In the genomic region with DNA sequence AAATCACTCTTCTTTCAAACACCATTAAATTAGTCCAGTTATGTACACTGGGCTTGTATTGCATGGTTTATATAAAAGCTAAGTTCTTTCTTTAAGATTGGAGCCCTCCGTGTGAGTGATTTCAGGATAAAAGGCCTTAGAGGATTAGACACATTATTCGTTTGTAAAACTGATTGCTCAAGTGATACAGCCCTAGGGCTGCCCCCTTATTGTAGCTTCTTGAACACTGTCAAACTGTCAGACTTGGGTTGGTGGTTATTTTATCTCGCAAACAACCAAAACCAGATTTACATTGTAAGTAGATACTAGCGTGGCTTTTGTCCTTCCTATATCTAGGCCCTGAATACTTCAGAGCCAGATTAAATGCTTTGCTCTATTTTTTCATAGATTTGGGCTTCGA, we compare ENCODE assay signal across 13 cellular contexts.
DNase-seq lines count a peak whose midpoint lies in the region; ATAC-seq, FAIRE-seq and TF ChIP-seq lines count a peak whose summit lies in the region.
"Had no signal": no experiment of that assay in that cellular context is flagged by ENCODE, and none has a peak within 500 bp of the region (broad histone marks: within the 10 kb centered on the region; RNA-seq: fewer than 3 reads in every experiment).

No MANE protein-coding gene starts in this region.

- H3K27ac ChIP-seq in OCI-LY3 (ENCODE audit: low read length), result peak overlapping the region; percentile 86
- H3K27ac ChIP-seq in esophagus squamous epithelium, result peak overlapping the region in 3 of 4 donors; percentile 30 to 64 (median 56)
- H3K27ac ChIP-seq: upper lobe of right lung had no signal

- H3K9me3 ChIP-seq in OCI-LY3 (ENCODE audit: insufficient read depth, low read length) (no peaks in the 10 kb centered on the region), esophagus squamous epithelium (no peaks in the 10 kb centered on the region)
- H3K9me3 ChIP-seq: upper lobe of right lung had no signal

- ATAC-seq in activated CD8-positive, alpha-beta T cell treated with anti-CD3 and anti-CD28 coated beads for 36 hours, result peak; percentile 37
- ATAC-seq in activated CD8-positive, alpha-beta T cell treated with anti-CD3 and anti-CD28 coated beads, Interleukin-2, amount 10 ng/mL, durations not matched to agents 7 days and 5 days, result no peak
- ATAC-seq in stimulated activated naive B cell treated with anti-CD40 and anti-IgM and Interleukin-4, amounts not matched to agents 10 μg/mL and 1 μg/mL and 100 μg/mL, for 72 hours (replicated peaks), result no peak
- no peak for ATAC-seq in HG03520 (IDR thresholded peaks at IDR 0.05; ENCODE audit: unreplicated experiment)
- ATAC-seq: natural killer cell, upper lobe of right lung had no signal

- H3K36me3 ChIP-seq in OCI-LY3 (replicated peaks; ENCODE audit: low read depth, low read length) (peaks cover 3% of the 10 kb centered on the region), esophagus squamous epithelium (no peaks in the 10 kb centered on the region)
- H3K36me3 ChIP-seq: upper lobe of right lung had no signal

- CTCF ChIA-PET in activated CD8-positive, alpha-beta T cell treated with anti-CD3 and anti-CD28 coated beads for 36 hours (lab: Charles Lee), result interaction anchor here (0.7 to 1.5 kb wide), 3 partner anchors 12 to 254 kb away, joined by 3 read pairs; no protein-coding TSS in a partner anchor
- CTCF ChIA-PET in activated CD8-positive, alpha-beta T cell treated with anti-CD3 and anti-CD28 coated beads, Interleukin-2, amount 10 ng/mL, durations not matched to agents 7 days and 5 days (lab: Charles Lee), result interaction anchor here (3.7 kb wide), 1 partner anchor 254 kb away, joined by 11 read pairs; no protein-coding TSS in a partner anchor

- peak overlapping the region; percentile 84 for H3K4me2 ChIP-seq in OCI-LY3 (ENCODE audit: low read length)

- H4K20me1 ChIP-seq in OCI-LY3 (ENCODE audit: insufficient read depth, low read length), result no peaks in the 10 kb centered on the region

- H3K4me3 Mint-ChIP-seq in activated CD8-positive, alpha-beta T cell treated with anti-CD3 and anti-CD28 coated beads for 36 hours, result no peak overlapping the region
- H3K4me3 Mint-ChIP-seq in activated CD8-positive, alpha-beta T cell treated with anti-CD3 and anti-CD28 coated beads, Interleukin-2, amount 10 ng/mL, durations not matched to agents 7 days and 5 days, result no peak overlapping the region
- no peak overlapping the region for H3K4me3 Mint-ChIP-seq in stimulated activated naive B cell treated with anti-CD40 and anti-IgM and Interleukin-4, amounts not matched to agents 10 μg/mL and 1 μg/mL and 100 μg/mL, for 72 hours
- H3K4me3 Mint-ChIP-seq: natural killer cell had no signal

- no peak for TF ChIP-seq POLR2A in esophagus squamous epithelium (IDR thresholded peaks at IDR 0.05)

- 56 to 61% methylated on average over 5 of the region's 5 CpGs for WGBS in esophagus squamous epithelium, 2 donors

- intact Hi-C loops in activated CD8-positive, alpha-beta T cell treated with anti-CD3 and anti-CD28 coated beads for 36 hours (cut with micrococcal nuclease), result no loop called here
- intact Hi-C loops in esophagus squamous epithelium (cut with DNase I), result no loop called here

- H3K27me3 Mint-ChIP-seq in activated CD8-positive, alpha-beta T cell treated with anti-CD3 and anti-CD28 coated beads for 36 hours, result no peaks in the 10 kb centered on the region
- no peaks in the 10 kb centered on the region for H3K27me3 Mint-ChIP-seq in activated CD8-positive, alpha-beta T cell treated with anti-CD3 and anti-CD28 coated beads, Interleukin-2, amount 10 ng/mL, durations not matched to agents 7 days and 5 days (ENCODE audit: low read depth)
- no peaks in the 10 kb centered on the region for H3K27me3 Mint-ChIP-seq in stimulated activated naive B cell treated with anti-CD40 and anti-IgM and Interleukin-4, amounts not matched to agents 10 μg/mL and 1 μg/mL and 100 μg/mL, for 72 hours

- POLR2A ChIA-PET in activated CD8-positive, alpha-beta T cell treated with anti-CD3 and anti-CD28 coated beads for 36 hours (lab: Charles Lee), result interaction anchor here (0.8 to 1.8 kb wide), 4 partner anchors 12 to 254 kb away, joined by 3 to 6 read pairs (median 4); no protein-coding TSS in a partner anchor
- POLR2A ChIA-PET in activated CD8-positive, alpha-beta T cell treated with anti-CD3 and anti-CD28 coated beads, Interleukin-2, amount 10 ng/mL, durations not matched to agents 7 days and 5 days (lab: Charles Lee), result no interaction called here

- H3K27ac Mint-ChIP-seq in activated CD8-positive, alpha-beta T cell treated with anti-CD3 and anti-CD28 coated beads for 36 hours, result peak overlapping the region; percentile 40
- H3K27ac Mint-ChIP-seq in activated CD8-positive, alpha-beta T cell treated with anti-CD3 and anti-CD28 coated beads, Interleukin-2, amount 10 ng/mL, durations not matched to agents 7 days and 5 days, result no peak overlapping the region
- peak overlapping the region; percentile 92 for H3K27ac Mint-ChIP-seq in stimulated activated naive B cell treated with anti-CD40 and anti-IgM and Interleukin-4, amounts not matched to agents 10 μg/mL and 1 μg/mL and 100 μg/mL, for 72 hours
- H3K27ac Mint-ChIP-seq: natural killer cell had no signal

- H3K36me3 Mint-ChIP-seq in activated CD8-positive, alpha-beta T cell treated with anti-CD3 and anti-CD28 coated beads for 36 hours (ENCODE audit: low read depth), result peaks cover 6% of the 10 kb centered on the region
- H3K36me3 Mint-ChIP-seq in activated CD8-positive, alpha-beta T cell treated with anti-CD3 and anti-CD28 coated beads, Interleukin-2, amount 10 ng/mL, durations not matched to agents 7 days and 5 days (ENCODE audit: low read depth), result peaks cover 8% of the 10 kb centered on the region
- H3K36me3 Mint-ChIP-seq in stimulated activated naive B cell treated with anti-CD40 and anti-IgM and Interleukin-4, amounts not matched to agents 10 μg/mL and 1 μg/mL and 100 μg/mL, for 72 hours, result peaks cover 33 to 40% of the 10 kb centered on the region in 2 donors
- H3K36me3 Mint-ChIP-seq: natural killer cell had no signal

- peaks cover 97% of the 10 kb centered on the region for H3K79me2 ChIP-seq in OCI-LY3 (ENCODE audit: low read length)

- H3K27me3 ChIP-seq in OCI-LY3 (ENCODE audit: low read depth, low read length) (no peaks in the 10 kb centered on the region), esophagus squamous epithelium (no peaks in the 10 kb centered on the region)
- H3K27me3 ChIP-seq: upper lobe of right lung had no signal

- FAIRE-seq in HTR-8/SVneo (lab: Jason Lieb, UNC), result no peak
- FAIRE-seq: D721Med had no signal

- H3K4me1 ChIP-seq in OCI-LY3 (ENCODE audit: low read length) (peaks cover 97% of the 10 kb centered on the region), esophagus squamous epithelium (peaks cover 3 to 56% (median 11%) of the 10 kb centered on the region in 3 donors)

- DNase-seq in activated CD8-positive, alpha-beta T cell treated with anti-CD3 and anti-CD28 coated beads for 36 hours, result no peak
- no peak for DNase-seq in activated CD8-positive, alpha-beta T cell treated with anti-CD3 and anti-CD28 coated beads, Interleukin-2, amount 10 ng/mL, durations not matched to agents 7 days and 5 days
- DNase-seq in esophagus squamous epithelium (lab: John Stamatoyannopoulos, UW), result no peak
- no peak for DNase-seq in stimulated activated naive B cell treated with anti-CD40 and anti-IgM and Interleukin-4, amounts not matched to agents 10 μg/mL and 1 μg/mL and 100 μg/mL, for 72 hours
- DNase-seq in HTR-8/SVneo (ENCODE audit: insufficient read length, low spot score), result no peak
- no peak for DNase-seq in inferior parietal cortex (ENCODE audit: extremely low spot score)
- DNase-seq: natural killer cell, NCI-H1105, NCI-H526, upper lobe of right lung had no signal

- no peaks in the 10 kb centered on the region for H3K9me3 Mint-ChIP-seq in activated CD8-positive, alpha-beta T cell treated with anti-CD3 and anti-CD28 coated beads for 36 hours
- no peaks in the 10 kb centered on the region for H3K9me3 Mint-ChIP-seq in activated CD8-positive, alpha-beta T cell treated with anti-CD3 and anti-CD28 coated beads, Interleukin-2, amount 10 ng/mL, durations not matched to agents 7 days and 5 days (ENCODE audit: insufficient read depth)
- peaks cover 0 to 4% of the 10 kb centered on the region in 2 donors for H3K9me3 Mint-ChIP-seq in stimulated activated naive B cell treated with anti-CD40 and anti-IgM and Interleukin-4, amounts not matched to agents 10 μg/mL and 1 μg/mL and 100 μg/mL, for 72 hours
- H3K9me3 Mint-ChIP-seq: natural killer cell had no signal

- peak overlapping the region; percentile 15; the same call in 1 of the 2 replicates for H3K4me3 ChIP-seq in OCI-LY3 (ENCODE audit: low read length)
- no peak overlapping the region for H3K4me3 ChIP-seq in esophagus squamous epithelium
- H3K4me3 ChIP-seq: upper lobe of right lung had no signal

- no peak for TF ChIP-seq CTCF in activated CD8-positive, alpha-beta T cell treated with anti-CD3 and anti-CD28 coated beads for 36 hours (IDR thresholded peaks at IDR 0.05)
- TF ChIP-seq CTCF in OCI-LY3 (IDR thresholded peaks at IDR 0.05; ENCODE audit: low read depth, low read length) (no peak), esophagus squamous epithelium (IDR thresholded peaks at IDR 0.05) (no peak)

- no peak overlapping the region for H2AFZ ChIP-seq in OCI-LY3 (ENCODE audit: low read depth, low read length)

- peak overlapping the region; percentile 53 for H3K9ac ChIP-seq in OCI-LY3 (ENCODE audit: low read length)

- H3K4me1 Mint-ChIP-seq in activated CD8-positive, alpha-beta T cell treated with anti-CD3 and anti-CD28 coated beads for 36 hours (ENCODE audit: low read depth), result peaks cover 63% of the 10 kb centered on the region
- peaks cover 25% of the 10 kb centered on the region for H3K4me1 Mint-ChIP-seq in activated CD8-positive, alpha-beta T cell treated with anti-CD3 and anti-CD28 coated beads, Interleukin-2, amount 10 ng/mL, durations not matched to agents 7 days and 5 days (ENCODE audit: low read depth)
- peaks cover 44 to 68% of the 10 kb centered on the region in 2 donors for H3K4me1 Mint-ChIP-seq in stimulated activated naive B cell treated with anti-CD40 and anti-IgM and Interleukin-4, amounts not matched to agents 10 μg/mL and 1 μg/mL and 100 μg/mL, for 72 hours
